In genomic region chr10:131559450-131559911, GRCh38 we compare ENCODE assay signal across 22 cellular contexts.
"Had no signal": no experiment of that assay in that cellular context is flagged by ENCODE, and none has a peak within 500 bp of the region (broad histone marks: within the 10 kb centered on the region; RNA-seq: fewer than 3 reads in every experiment).

No MANE protein-coding gene starts in this region.

- H3K4me3 ChIP-seq: esophagus squamous epithelium, right lobe of liver, upper lobe of left lung had no signal

- H3K4me1 Mint-ChIP-seq: activated CD4-positive, alpha-beta T cell treated with anti-CD3 and anti-CD28 coated beads for 36 hours; activated naive CD4-positive, alpha-beta T cell treated with anti-CD3 and anti-CD28 coated beads, Interleukin-2, amount 10 ng/mL, durations not matched to agents 7 days and 5 days; activated naive CD8-positive, alpha-beta T cell treated with anti-CD3 and anti-CD28 coated beads, Interleukin-2, amount 10 ng/mL, durations not matched to agents 7 days and 5 days; stimulated activated naive CD8-positive, alpha-beta T cell treated with anti-CD3 and anti-CD28 coated beads, Interleukin-15, amount 100 ng/mL, for 72 hours had no signal

- H3K4me1 ChIP-seq: esophagus squamous epithelium, right lobe of liver, upper lobe of left lung had no signal

- ATAC-seq: activated CD4-positive, alpha-beta T cell treated with anti-CD3 and anti-CD28 coated beads for 36 hours; activated CD8-positive, alpha-beta T cell treated with anti-CD3 and anti-CD28 coated beads, Interleukin-2, amount 10 ng/mL, durations not matched to agents 7 days and 5 days; left ventricle myocardium superior; stimulated activated naive CD8-positive, alpha-beta T cell treated with anti-CD3 and anti-CD28 coated beads, Interleukin-15, amount 100 ng/mL, for 72 hours had no signal

- H3K27ac ChIP-seq: brain microvascular endothelial cell, epithelial cell of prostate, esophagus squamous epithelium, right lobe of liver, upper lobe of left lung had no signal

- H3K36me3 ChIP-seq: brain microvascular endothelial cell, esophagus squamous epithelium, right lobe of liver, upper lobe of left lung had no signal

- H3K9me3 ChIP-seq: right lobe of liver, upper lobe of left lung had no signal

- H3K27ac Mint-ChIP-seq: activated CD4-positive, alpha-beta T cell treated with anti-CD3 and anti-CD28 coated beads for 36 hours; activated CD8-positive, alpha-beta T cell treated with anti-CD3 and anti-CD28 coated beads, Interleukin-2, amount 10 ng/mL, durations not matched to agents 7 days and 5 days; activated naive CD4-positive, alpha-beta T cell treated with anti-CD3 and anti-CD28 coated beads, Interleukin-2, amount 10 ng/mL, durations not matched to agents 7 days and 5 days; activated naive CD8-positive, alpha-beta T cell treated with anti-CD3 and anti-CD28 coated beads, Interleukin-2, amount 10 ng/mL, durations not matched to agents 7 days and 5 days; activated T-cell treated with anti-CD3 and anti-CD28 coated beads, Interleukin-2, amount 50 U/mL, for 24 hours; dendritic cell treated with granulocyte-macrophage colony-stimulating factor and Interleukin-4, amounts not matched to agents 40 ng/mL and 50 ng/mL, for 4 days; stimulated activated naive CD8-positive, alpha-beta T cell treated with anti-CD3 and anti-CD28 coated beads, Interleukin-15, amount 100 ng/mL, for 72 hours had no signal

- DNase-seq: activated CD4-positive, alpha-beta T cell treated with anti-CD3 and anti-CD28 coated beads for 36 hours; activated CD4-positive, CD25-positive, alpha-beta regulatory T cell; activated CD8-positive, alpha-beta T cell treated with anti-CD3 and anti-CD28 coated beads, Interleukin-2, amount 10 ng/mL, durations not matched to agents 7 days and 5 days; activated gamma-delta T cell; activated naive CD4-positive, alpha-beta T cell treated with anti-CD3 and anti-CD28 coated beads, Interleukin-2, amount 10 ng/mL, durations not matched to agents 7 days and 5 days; activated naive CD8-positive, alpha-beta T cell treated with anti-CD3 and anti-CD28 coated beads, Interleukin-2, amount 10 ng/mL, durations not matched to agents 7 days and 5 days; activated T-cell treated with anti-CD3 and anti-CD28 coated beads, Interleukin-2, amount 50 U/mL, for 24 hours; brain microvascular endothelial cell; effector CD4-positive, alpha-beta T cell; esophagus squamous epithelium; left ventricle myocardium superior; mammary epithelial cell; nucleus accumbens; stimulated activated CD4-positive, alpha-beta T cell treated with anti-CD3 and anti-CD28 coated beads, Interleukin-12 subunit alpha, Interleukin-12 subunit beta, amount 100 ng/mL, for 4 hours; stimulated activated CD4-positive, alpha-beta T cell treated with anti-CD3 and anti-CD28 coated beads, Interleukin-4, amount 100 ng/mL, for 1 hour; stimulated activated naive CD8-positive, alpha-beta T cell treated with anti-CD3 and anti-CD28 coated beads, Interleukin-15, amount 100 ng/mL, for 72 hours; substantia nigra had no signal

- H3K4me3 Mint-ChIP-seq: activated CD4-positive, alpha-beta T cell treated with anti-CD3 and anti-CD28 coated beads for 36 hours; activated CD8-positive, alpha-beta T cell treated with anti-CD3 and anti-CD28 coated beads, Interleukin-2, amount 10 ng/mL, durations not matched to agents 7 days and 5 days; activated naive CD4-positive, alpha-beta T cell treated with anti-CD3 and anti-CD28 coated beads, Interleukin-2, amount 10 ng/mL, durations not matched to agents 7 days and 5 days; activated naive CD8-positive, alpha-beta T cell treated with anti-CD3 and anti-CD28 coated beads, Interleukin-2, amount 10 ng/mL, durations not matched to agents 7 days and 5 days; activated T-cell treated with anti-CD3 and anti-CD28 coated beads, Interleukin-2, amount 50 U/mL, for 24 hours; dendritic cell treated with granulocyte-macrophage colony-stimulating factor and Interleukin-4, amounts not matched to agents 40 ng/mL and 50 ng/mL, for 4 days; nephron progenitor cell; stimulated activated naive CD8-positive, alpha-beta T cell treated with anti-CD3 and anti-CD28 coated beads, Interleukin-15, amount 100 ng/mL, for 72 hours had no signal

- H3K27me3 ChIP-seq: brain microvascular endothelial cell, right lobe of liver had no signal

- H3K27me3 Mint-ChIP-seq: activated naive CD4-positive, alpha-beta T cell treated with anti-CD3 and anti-CD28 coated beads, Interleukin-2, amount 10 ng/mL, durations not matched to agents 7 days and 5 days; activated naive CD8-positive, alpha-beta T cell treated with anti-CD3 and anti-CD28 coated beads, Interleukin-2, amount 10 ng/mL, durations not matched to agents 7 days and 5 days; dendritic cell treated with granulocyte-macrophage colony-stimulating factor and Interleukin-4, amounts not matched to agents 40 ng/mL and 50 ng/mL, for 4 days had no signal

- H3K36me3 Mint-ChIP-seq: activated naive CD4-positive, alpha-beta T cell treated with anti-CD3 and anti-CD28 coated beads, Interleukin-2, amount 10 ng/mL, durations not matched to agents 7 days and 5 days; activated naive CD8-positive, alpha-beta T cell treated with anti-CD3 and anti-CD28 coated beads, Interleukin-2, amount 10 ng/mL, durations not matched to agents 7 days and 5 days had no signal

- H3K9me3 Mint-ChIP-seq: activated naive CD8-positive, alpha-beta T cell treated with anti-CD3 and anti-CD28 coated beads, Interleukin-2, amount 10 ng/mL, durations not matched to agents 7 days and 5 days; activated T-cell treated with anti-CD3 and anti-CD28 coated beads, Interleukin-2, amount 50 U/mL, for 24 hours had no signal
